In genomic region chr6:113732384-113732966, GRCh38 we compare ENCODE assay signal across 8 cellular contexts.
DNase-seq lines count a peak whose midpoint lies in the region; ATAC-seq, FAIRE-seq and TF ChIP-seq lines count a peak whose summit lies in the region.

No MANE protein-coding gene starts in this region.

- TF ChIP-seq CTCF in astrocyte (IDR thresholded peaks at IDR 0.05; ENCODE audit: insufficient read depth, low read depth, low read length) (no peak), gastrocnemius medialis (IDR thresholded peaks at IDR 0.05 in 4 of 5, conservative IDR thresholded peaks at IDR 0.05 in 1 of 5) (no peak), ascending aorta (IDR thresholded peaks at IDR 0.05) (no peak)

- no peak overlapping the region for H3K9ac ChIP-seq in astrocyte (ENCODE audit: low read length)

- H2AFZ ChIP-seq in astrocyte (ENCODE audit: low read depth, low read length): no peak overlapping the region

- 23% methylated on average over 4 of the region's 4 CpGs for WGBS in right cardiac atrium

- H3K9me3 Mint-ChIP-seq in astrocyte (ENCODE audit: unreplicated experiment): no peaks in the 10 kb centered on the region

- H3K4me1 Mint-ChIP-seq in astrocyte (ENCODE audit: low read depth, unreplicated experiment): peaks cover 13% of the 10 kb centered on the region

- H3K27me3 ChIP-seq in astrocyte (ENCODE audit: insufficient read depth, low read length) (no peaks in the 10 kb centered on the region), right cardiac atrium (ENCODE audit: control insufficient read depth, insufficient read depth) (no peaks in the 10 kb centered on the region), gastrocnemius medialis (no peaks in the 10 kb centered on the region), ascending aorta (no peaks in the 10 kb centered on the region)

- no peaks in the 10 kb centered on the region for H3K27me3 Mint-ChIP-seq in astrocyte (ENCODE audit: low read depth, unreplicated experiment)

- H3K79me2 ChIP-seq in astrocyte (ENCODE audit: insufficient read depth, low read length): no peaks in the 10 kb centered on the region

- in situ Hi-C loops in gastrocnemius medialis (cut with MboI; ENCODE audit: low sequenced_read_pairs in 4 of 4): no loop called here

- no peaks in the 10 kb centered on the region for H3K36me3 Mint-ChIP-seq in astrocyte (ENCODE audit: low read depth, unreplicated experiment)

- H3K36me3 ChIP-seq in astrocyte (ENCODE audit: insufficient read depth, low read length) (no peaks in the 10 kb centered on the region), gastrocnemius medialis (no peaks in the 10 kb centered on the region), ascending aorta (no peaks in the 10 kb centered on the region)

- H3K4me3 Mint-ChIP-seq in astrocyte (ENCODE audit: unreplicated experiment): no peak overlapping the region

- ATAC-seq in right cardiac atrium (peak; percentile 94 to 97), gastrocnemius medialis (peak; percentile 92 to 95), HG03460 (IDR thresholded peaks at IDR 0.05; ENCODE audit: unreplicated experiment) (no peak)

- peaks cover 10% of the 10 kb centered on the region for H3K4me1 ChIP-seq in astrocyte (ENCODE audit: insufficient read depth, low read length)
- peaks cover 2% of the 10 kb centered on the region for H3K4me1 ChIP-seq in right cardiac atrium (ENCODE audit: control insufficient read depth, insufficient read depth, low read length)
- H3K4me1 ChIP-seq in gastrocnemius medialis: peaks cover 5 to 18% of the 10 kb centered on the region in 2 donors
- peaks cover 0 to 3% of the 10 kb centered on the region in 2 donors for H3K4me1 ChIP-seq in ascending aorta

- intact Hi-C loops in right cardiac atrium (cut with DNase I) (loop anchor here in 1 of 4 donors (5.0 kb wide), 1 partner anchor 50 kb away; no protein-coding TSS in a partner anchor), gastrocnemius medialis (cut with DNase I; ENCODE audit: low total_unique reads) (no loop called here), ascending aorta (cut with DNase I) (no loop called here)

- H4K20me1 ChIP-seq in astrocyte (ENCODE audit: insufficient read depth, low read length): no peaks in the 10 kb centered on the region

- DNase-seq in NCI-H146 treated with DMSO at 0.1 percent for 48 hours (lab: John Stamatoyannopoulos, UW; ENCODE audit: unreplicated experiment) (peak; percentile 61), astrocyte (ENCODE audit: low read depth) (peak; percentile 19), right cardiac atrium (peak; percentile 40 to 67 (median 62)), gastrocnemius medialis (peak; percentile 39 to 44), GM12892 (ENCODE audit: insufficient read length) (no peak), ascending aorta (ENCODE audit: low spot score in 2 of 2) (no peak)
- DNase-seq in stimulated activated CD8-positive, alpha-beta memory T cell treated with anti-CD3 and anti-CD28 coated beads, Interleukin-4, amount 100 ng/mL, for 48 hours: no peak

- no peak for FAIRE-seq in astrocyte (lab: Jason Lieb, UNC)
- no peak for FAIRE-seq in GM12892 (lab: Jason Lieb, UNC)

- no peak for TF ChIP-seq POLR2A in gastrocnemius medialis (IDR thresholded peaks at IDR 0.05)
- no peak for TF ChIP-seq POLR2A in GM12892 (IDR thresholded peaks at IDR 0.05; ENCODE audit: low read depth, low read length)

- no peak overlapping the region for H3K27ac Mint-ChIP-seq in astrocyte (ENCODE audit: unreplicated experiment)

- H3K27ac ChIP-seq in astrocyte (ENCODE audit: low read depth, low read length) (no peak overlapping the region), right cardiac atrium (ENCODE audit: low read length) (no peak overlapping the region), gastrocnemius medialis (peak overlapping the region in 2 of 4 donors; percentile 44 to 52), ascending aorta (no peak overlapping the region)

- H3K9me3 ChIP-seq in astrocyte (ENCODE audit: insufficient read depth, low read depth, low read length): no peaks in the 10 kb centered on the region
- no peaks in the 10 kb centered on the region for H3K9me3 ChIP-seq in right cardiac atrium (ENCODE audit: control insufficient read depth, low read length)
- no peaks in the 10 kb centered on the region for H3K9me3 ChIP-seq in gastrocnemius medialis
- no peaks in the 10 kb centered on the region for H3K9me3 ChIP-seq in ascending aorta

- H3K4me3 ChIP-seq in astrocyte (ENCODE audit: insufficient read depth, low read depth, low read length) (no peak overlapping the region), right cardiac atrium (ENCODE audit: low read length) (no peak overlapping the region), gastrocnemius medialis (peak overlapping the region in 1 of 4 donors; percentile 32), ascending aorta (no peak overlapping the region)

- H3K4me2 ChIP-seq in astrocyte (ENCODE audit: low read length): peak overlapping the region; percentile 30

Comparison
In these comparisons a context has a peak if more than half of its experiments do, and no peak if none do; other contexts are left out.
1. DNase-seq: peak in NCI-H146 treated with DMSO at 0.1 percent for 48 hours (single experiment), astrocyte (single experiment), right cardiac atrium (3 of 3) and gastrocnemius medialis (2 of 2); none in stimulated activated CD8-positive, alpha-beta memory T cell treated with anti-CD3 and anti-CD28 coated beads, Interleukin-4, amount 100 ng/mL, for 48 hours (single experiment), GM12892 (single experiment) and ascending aorta (0 of 2).